In genomic region chr5:1322036-1322903, GRCh38 we compare ENCODE assay signal across 26 cellular contexts. TPM values are rescaled to one million over a fixed set of nuclear protein-coding genes. Genes with fewer than 3 reads are reported as not detected.
DNase-seq lines count a peak whose midpoint lies in the region; ATAC-seq and TF ChIP-seq lines count a peak whose summit lies in the region.
"Had no signal": no experiment of that assay in that cellular context is flagged by ENCODE, and none has a peak within 500 bp of the region (broad histone marks: within the 10 kb centered on the region; RNA-seq: fewer than 3 reads in every experiment).

No MANE protein-coding gene starts in this region.

- H2AFZ ChIP-seq in KMS-11 (ENCODE audit: low read depth): no peak overlapping the region
- no peak overlapping the region for H2AFZ ChIP-seq in OCI-LY7 (ENCODE audit: low read length)

- peaks cover 18% of the 10 kb centered on the region for H3K4me1 Mint-ChIP-seq in stimulated activated effector memory CD8-positive, alpha-beta T cell treated with anti-CD3 and anti-CD28 coated beads, Interleukin-12 subunit alpha, Interleukin-12 subunit beta, amount 100 ng/mL, for 72 hours

- no TSS peak for BruUV-seq in OCI-LY7 (replicated peaks; lab: Mats Ljungman, UMichigan)

- H3K4me2 ChIP-seq in KMS-11 (peak overlapping the region; percentile 26; the same call in 1 of the 2 replicates), OCI-LY7 (ENCODE audit: low read length) (no peak overlapping the region)
- H3K4me2 ChIP-seq: A549 had no signal

- H3K27ac Mint-ChIP-seq in stimulated activated effector memory CD8-positive, alpha-beta T cell treated with anti-CD3 and anti-CD28 coated beads, Interleukin-12 subunit alpha, Interleukin-12 subunit beta, amount 100 ng/mL, for 72 hours: no peak overlapping the region
- H3K27ac Mint-ChIP-seq: activated CD4-positive, alpha-beta memory T cell treated with anti-CD3 and anti-CD28 coated beads, Interleukin-2, amount 10 ng/mL, durations not matched to agents 7 days and 5 days; activated T-cell treated with anti-CD3 and anti-CD28 coated beads, Interleukin-2, amount 50 U/mL, for 72 hours; B cell had no signal

- no peak overlapping the region for H3K4me3 Mint-ChIP-seq in stimulated activated effector memory CD8-positive, alpha-beta T cell treated with anti-CD3 and anti-CD28 coated beads, Interleukin-12 subunit alpha, Interleukin-12 subunit beta, amount 100 ng/mL, for 72 hours
- H3K4me3 Mint-ChIP-seq: activated CD4-positive, alpha-beta memory T cell treated with anti-CD3 and anti-CD28 coated beads, Interleukin-2, amount 10 ng/mL, durations not matched to agents 7 days and 5 days; activated T-cell treated with anti-CD3 and anti-CD28 coated beads, Interleukin-2, amount 50 U/mL, for 72 hours; B cell had no signal

- H3K27ac ChIP-seq in KMS-11 (peak overlapping the region; percentile 100; the same call in 1 of the 2 replicates), OCI-LY7 (ENCODE audit: low read depth, low read length, poor library complexity, severe bottlenecking) (no peak overlapping the region)
- H3K27ac ChIP-seq: A549, cardiac muscle cell, psoas muscle, uterus had no signal

- peaks cover 69% of the 10 kb centered on the region for H3K4me1 ChIP-seq in KMS-11 (ENCODE audit: low read depth, poor library complexity, severe bottlenecking)
- H3K4me1 ChIP-seq in OCI-LY7 (ENCODE audit: insufficient read depth, low read length, poor library complexity, severe bottlenecking): peaks cover 12% of the 10 kb centered on the region
- H3K4me1 ChIP-seq: uterus had no signal

- DNase-seq in activated T-cell treated with anti-CD3 and anti-CD28 coated beads, Interleukin-2, amount 50 U/mL, for 1 hour: peak; percentile 15
- DNase-seq in activated T-cell treated with anti-CD3 and anti-CD28 coated beads for 4 hours: no peak
- peak; percentile 36 for DNase-seq in islet precursor cell
- no peak for DNase-seq in stimulated activated effector memory CD8-positive, alpha-beta T cell treated with anti-CD3 and anti-CD28 coated beads, Interleukin-12 subunit alpha, Interleukin-12 subunit beta, amount 100 ng/mL, for 72 hours (ENCODE audit: low spot score in 2 of 2)
- no peak for DNase-seq in OCI-LY7 (ENCODE audit: low spot score)
- DNase-seq in HPDE6-E6E7 (ENCODE audit: extremely low spot score): no peak
- DNase-seq: activated CD4-positive, alpha-beta memory T cell treated with anti-CD3 and anti-CD28 coated beads, Interleukin-2, amount 10 ng/mL, durations not matched to agents 7 days and 5 days; activated CD4-positive, CD25-positive, alpha-beta regulatory T cell; activated T-cell treated with anti-CD3 and anti-CD28 coated beads, Interleukin-2, amount 50 U/mL, for 72 hours; anterior cingulate cortex; dermis blood vessel endothelial cell; HCEC 1CT; NCI-H1105; NCI-H2029 treated with DMSO at 0.1 percent for 48 hours; OCI-M1; psoas muscle; SHP77 had no signal

- no peaks in the 10 kb centered on the region for H3K9me2 ChIP-seq in OCI-LY7 (ENCODE audit: insufficient read depth, low read length)

- H3K79me2 ChIP-seq in KMS-11 (ENCODE audit: insufficient read depth, low read depth): peaks cover 62% of the 10 kb centered on the region
- no peaks in the 10 kb centered on the region for H3K79me2 ChIP-seq in OCI-LY7 (ENCODE audit: insufficient read depth, low read depth, low read length)

- no peaks in the 10 kb centered on the region for H3K9me3 ChIP-seq in OCI-LY7 (ENCODE audit: low read length)
- H3K9me3 ChIP-seq: psoas muscle, uterus had no signal

- no peak for TF ChIP-seq CTCF in KMS-11 (conservative IDR thresholded peaks at IDR 0.05; ENCODE audit: low read depth, low read length)
- no peak for TF ChIP-seq CTCF in OCI-LY7 (conservative IDR thresholded peaks at IDR 0.05; ENCODE audit: low read length)

- H3K27me3 ChIP-seq in KMS-11 (ENCODE audit: insufficient read depth, low read depth): no peaks in the 10 kb centered on the region
- H3K27me3 ChIP-seq: cardiac muscle cell, uterus had no signal

- no peak overlapping the region for H3K4me3 ChIP-seq in KMS-11 (IDR thresholded peaks at IDR 0.05; ENCODE audit: insufficient read depth, low read depth, low read length)
- no peak overlapping the region for H3K4me3 ChIP-seq in OCI-LY7 (ENCODE audit: low read depth, low read length, poor library complexity, severe bottlenecking)
- H3K4me3 ChIP-seq: A549, cardiac muscle cell, psoas muscle, uterus had no signal

- intact Hi-C loops in OCI-LY7 (cut with micrococcal nuclease; ENCODE audit: unreplicated experiment): no loop called here

- peak; percentile 19 for ATAC-seq in stimulated activated effector memory CD8-positive, alpha-beta T cell treated with anti-CD3 and anti-CD28 coated beads, Interleukin-12 subunit alpha, Interleukin-12 subunit beta, amount 100 ng/mL, for 72 hours
- no peak for ATAC-seq in GM21381 (IDR thresholded peaks at IDR 0.05; ENCODE audit: unreplicated experiment)
- ATAC-seq: A549; activated naive CD4-positive, alpha-beta T cell treated with anti-CD3 and anti-CD28 coated beads, Interleukin-2, amount 50 U/mL, for 72 hours; activated T-cell treated with anti-CD3 and anti-CD28 coated beads, Interleukin-2, amount 50 U/mL, for 72 hours; psoas muscle had no signal

- CTCF ChIA-PET in OCI-LY7 (lab: Charles Lee; ENCODE audit: unreplicated experiment): no interaction called here

- no peaks in the 10 kb centered on the region for H4K20me1 ChIP-seq in KMS-11 (ENCODE audit: insufficient read depth)
- no peaks in the 10 kb centered on the region; the same call in 1 of the 2 replicates for H4K20me1 ChIP-seq in OCI-LY7 (ENCODE audit: insufficient read depth, low read length)

- H3K9me3 Mint-ChIP-seq in stimulated activated effector memory CD8-positive, alpha-beta T cell treated with anti-CD3 and anti-CD28 coated beads, Interleukin-12 subunit alpha, Interleukin-12 subunit beta, amount 100 ng/mL, for 72 hours: no peaks in the 10 kb centered on the region
- H3K9me3 Mint-ChIP-seq: activated CD4-positive, alpha-beta memory T cell treated with anti-CD3 and anti-CD28 coated beads, Interleukin-2, amount 10 ng/mL, durations not matched to agents 7 days and 5 days; activated naive CD4-positive, alpha-beta T cell treated with anti-CD3 and anti-CD28 coated beads, Interleukin-2, amount 50 U/mL, for 72 hours; activated T-cell treated with anti-CD3 and anti-CD28 coated beads, Interleukin-2, amount 50 U/mL, for 72 hours had no signal

- H3K36me3 ChIP-seq in KMS-11 (ENCODE audit: insufficient read depth) (peaks cover 40% of the 10 kb centered on the region; the same call in 1 of the 2 replicates), OCI-LY7 (ENCODE audit: insufficient read depth, low read length) (peaks cover 96% of the 10 kb centered on the region)
- H3K36me3 ChIP-seq: uterus had no signal

- POLR2A ChIA-PET in OCI-LY7 (lab: Charles Lee): no interaction called here

- no peak overlapping the region for H3K9ac ChIP-seq in KMS-11

- H3K36me3 Mint-ChIP-seq in stimulated activated effector memory CD8-positive, alpha-beta T cell treated with anti-CD3 and anti-CD28 coated beads, Interleukin-12 subunit alpha, Interleukin-12 subunit beta, amount 100 ng/mL, for 72 hours: peaks cover 74% of the 10 kb centered on the region

RNA-seq across cellular contexts. Expression of gene CLPTM1L, which starts 22.6 kb away (rescaled TPM):
- total RNA-seq in OCI-LY7 (2014; rRNA removed; shearing (Covaris generic)): 356 and 395 TPM in 2 replicates
- total RNA-seq in OCI-LY7 (2022): 395 and 396 TPM in 2 replicates

RNA-seq across cellular contexts. Expression of gene TERT, which starts 27.4 kb away (rescaled TPM):
- total RNA-seq in OCI-LY7 (2014; rRNA removed; shearing (Covaris generic)): 120 and 156 TPM in 2 replicates
- total RNA-seq in OCI-LY7 (2022): 173 and 198 TPM in 2 replicates
- total RNA-seq: endothelial cell of umbilical vein, mucosa of gallbladder, psoas muscle had no signal

Comparison
In these comparisons a context has a peak if more than half of its experiments do, and no peak if none do; other contexts are left out.
1. DNase-seq: peak in activated T-cell treated with anti-CD3 and anti-CD28 coated beads, Interleukin-2, amount 50 U/mL, for 1 hour (single experiment) and islet precursor cell (single experiment); none in activated T-cell treated with anti-CD3 and anti-CD28 coated beads for 4 hours (single experiment), stimulated activated effector memory CD8-positive, alpha-beta T cell treated with anti-CD3 and anti-CD28 coated beads, Interleukin-12 subunit alpha, Interleukin-12 subunit beta, amount 100 ng/mL, for 72 hours (0 of 2), OCI-LY7 (single experiment) and HPDE6-E6E7 (single experiment).